33 cellular contexts compared by ENCODE assay signal in the genomic region with DNA sequence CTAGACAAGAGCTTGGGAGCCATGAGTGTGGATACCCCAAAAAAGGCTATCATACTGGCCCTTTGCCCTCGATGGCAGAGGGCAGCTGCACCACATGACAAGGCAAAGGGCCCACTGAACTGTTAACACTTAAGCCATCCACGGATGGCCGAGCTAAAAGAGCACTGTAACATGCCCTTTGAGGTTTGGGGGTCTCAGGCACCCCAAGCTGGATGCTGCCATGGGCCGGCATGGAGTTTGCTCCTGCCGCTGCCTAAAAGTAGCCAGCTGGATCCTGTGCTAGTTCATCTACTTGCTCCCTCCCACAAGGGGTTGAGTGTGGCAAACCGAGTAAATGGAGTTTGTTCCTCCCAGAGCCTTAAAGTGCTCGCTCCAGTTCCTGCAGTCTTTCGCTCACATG.
"Had no signal": no experiment of that assay in that cellular context is flagged by ENCODE, and none has a peak within 500 bp of the region (broad histone marks: within the 10 kb centered on the region; RNA-seq: fewer than 3 reads in every experiment).

No MANE protein-coding gene starts in this region.

- H3K9me3 ChIP-seq: body of pancreas had no signal

- H3K36me3 Mint-ChIP-seq: activated CD4-positive, alpha-beta memory T cell treated with anti-CD3 and anti-CD28 coated beads for 36 hours; activated naive CD4-positive, alpha-beta T cell treated with anti-CD3 and anti-CD28 coated beads, Interleukin-2, amount 10 ng/mL, durations not matched to agents 7 days and 5 days; activated naive CD4-positive, alpha-beta T cell treated with anti-CD3 and anti-CD28 coated beads, Interleukin-2, amount 50 U/mL, for 24 hours; activated naive CD8-positive, alpha-beta T cell; activated naive CD8-positive, alpha-beta T cell treated with anti-CD3 and anti-CD28 coated beads, Interleukin-2, amount 10 ng/mL, durations not matched to agents 7 days and 5 days had no signal

- DNase-seq: activated B cell treated with CpG ODN at 0.5 μM for 24 hours; activated CD4-positive, alpha-beta memory T cell treated with anti-CD3 and anti-CD28 coated beads for 36 hours; activated CD4-positive, alpha-beta T cell treated with anti-CD3 and anti-CD28 coated beads for 4 hours; activated CD4-positive, alpha-beta T cell treated with anti-CD3 and anti-CD28 coated beads, Interleukin-2, amount 10 ng/mL, durations not matched to agents 7 days and 5 days; activated CD4-positive, CD25-positive, alpha-beta regulatory T cell treated with anti-CD3 and anti-CD28 coated beads, Interleukin-2, amount 50 U/mL, for 72 hours; activated CD8-positive, alpha-beta memory T cell treated with anti-CD3 and anti-CD28 coated beads, Interleukin-2, amount 50 U/mL, for 4 hours; activated CD8-positive, alpha-beta T cell treated with anti-CD3 and anti-CD28 coated beads for 36 hours; activated effector memory CD4-positive, alpha-beta T cell treated with Interleukin-2 at 50 U/mL for 16 hours; activated gamma-delta T cell; activated naive CD4-positive, alpha-beta T cell treated with anti-CD3 and anti-CD28 coated beads, Interleukin-2, amount 10 ng/mL, durations not matched to agents 7 days and 5 days; activated naive CD4-positive, alpha-beta T cell treated with Interleukin-2 at 50 U/mL for 16 hours; activated naive CD8-positive, alpha-beta T cell treated with anti-CD3 and anti-CD28 coated beads, Interleukin-2, amount 10 ng/mL, durations not matched to agents 7 days and 5 days; activated naive CD8-positive, alpha-beta T cell treated with anti-CD3 and anti-CD28 coated beads, Interleukin-2, amount 50 U/mL, for 24 hours; activated T-cell treated with anti-CD3 and anti-CD28 coated beads for 4 hours; activated T-cell treated with anti-CD3 and anti-CD28 coated beads, Interleukin-2, amount 50 U/mL, for 1 hour; activated T-cell treated with anti-CD3 and anti-CD28 coated beads, Interleukin-2, amount 50 U/mL, for 48 hours; amygdala; anterior cingulate cortex; body of pancreas; brain microvascular endothelial cell; central memory CD4-positive, alpha-beta T cell; T-helper 1 cell; T-helper 2 cell; T-helper 9 cell had no signal

- H3K4me1 Mint-ChIP-seq: activated B cell treated with CpG ODN at 0.5 μM for 24 hours; activated CD4-positive, alpha-beta T cell treated with anti-CD3 and anti-CD28 coated beads, Interleukin-2, amount 10 ng/mL, durations not matched to agents 7 days and 5 days; activated naive CD4-positive, alpha-beta T cell treated with anti-CD3 and anti-CD28 coated beads, Interleukin-2, amount 10 ng/mL, durations not matched to agents 7 days and 5 days; activated naive CD4-positive, alpha-beta T cell treated with anti-CD3 and anti-CD28 coated beads, Interleukin-2, amount 50 U/mL, for 24 hours; activated naive CD8-positive, alpha-beta T cell treated with anti-CD3 and anti-CD28 coated beads, Interleukin-2, amount 10 ng/mL, durations not matched to agents 7 days and 5 days; activated naive CD8-positive, alpha-beta T cell treated with anti-CD3 and anti-CD28 coated beads, Interleukin-2, amount 50 U/mL, for 24 hours had no signal

- H3K4me3 Mint-ChIP-seq: activated B cell treated with CpG ODN at 0.5 μM for 24 hours; activated CD4-positive, alpha-beta memory T cell treated with anti-CD3 and anti-CD28 coated beads for 36 hours; activated CD4-positive, alpha-beta T cell treated with anti-CD3 and anti-CD28 coated beads, Interleukin-2, amount 10 ng/mL, durations not matched to agents 7 days and 5 days; activated CD8-positive, alpha-beta T cell treated with anti-CD3 and anti-CD28 coated beads for 36 hours; activated naive CD4-positive, alpha-beta T cell treated with anti-CD3 and anti-CD28 coated beads, Interleukin-2, amount 10 ng/mL, durations not matched to agents 7 days and 5 days; activated naive CD4-positive, alpha-beta T cell treated with anti-CD3 and anti-CD28 coated beads, Interleukin-2, amount 50 U/mL, for 24 hours; activated naive CD8-positive, alpha-beta T cell; activated naive CD8-positive, alpha-beta T cell treated with anti-CD3 and anti-CD28 coated beads, Interleukin-2, amount 10 ng/mL, durations not matched to agents 7 days and 5 days; activated naive CD8-positive, alpha-beta T cell treated with anti-CD3 and anti-CD28 coated beads, Interleukin-2, amount 50 U/mL, for 24 hours; T-helper 1 cell treated with Interleukin-12 subunit alpha and Interleukin-12 subunit beta and Interleukin-4 antibody, amounts not matched to agents 30 μg/mL and 1 μg/mL, for 36 hours; T-helper 2 cell treated with Interferon-gamma antibody and Interleukin-4, amounts not matched to agents 5 μg/mL and 100 μg/mL, for 36 hours had no signal

- H3K27me3 Mint-ChIP-seq: activated B cell treated with CpG ODN at 0.5 μM for 24 hours; activated CD4-positive, alpha-beta memory T cell treated with anti-CD3 and anti-CD28 coated beads for 36 hours; activated CD4-positive, alpha-beta T cell treated with anti-CD3 and anti-CD28 coated beads, Interleukin-2, amount 10 ng/mL, durations not matched to agents 7 days and 5 days; activated CD8-positive, alpha-beta T cell treated with anti-CD3 and anti-CD28 coated beads for 36 hours; activated naive CD4-positive, alpha-beta T cell treated with anti-CD3 and anti-CD28 coated beads, Interleukin-2, amount 10 ng/mL, durations not matched to agents 7 days and 5 days; activated naive CD4-positive, alpha-beta T cell treated with anti-CD3 and anti-CD28 coated beads, Interleukin-2, amount 50 U/mL, for 24 hours; activated naive CD8-positive, alpha-beta T cell; activated naive CD8-positive, alpha-beta T cell treated with anti-CD3 and anti-CD28 coated beads, Interleukin-2, amount 10 ng/mL, durations not matched to agents 7 days and 5 days; activated naive CD8-positive, alpha-beta T cell treated with anti-CD3 and anti-CD28 coated beads, Interleukin-2, amount 50 U/mL, for 24 hours had no signal

- H3K9me3 Mint-ChIP-seq: activated naive CD4-positive, alpha-beta T cell treated with anti-CD3 and anti-CD28 coated beads, Interleukin-2, amount 50 U/mL, for 24 hours had no signal

- H3K27ac ChIP-seq: body of pancreas, brain microvascular endothelial cell, breast epithelium, VCaP had no signal

- H3K27me3 ChIP-seq: body of pancreas, brain microvascular endothelial cell, breast epithelium had no signal

- H3K36me3 ChIP-seq: brain microvascular endothelial cell, breast epithelium had no signal

- H3K4me3 ChIP-seq: body of pancreas, breast epithelium had no signal

- H3K27ac Mint-ChIP-seq: activated B cell treated with CpG ODN at 0.5 μM for 24 hours; activated CD4-positive, alpha-beta memory T cell treated with anti-CD3 and anti-CD28 coated beads for 36 hours; activated CD4-positive, alpha-beta T cell treated with anti-CD3 and anti-CD28 coated beads, Interleukin-2, amount 10 ng/mL, durations not matched to agents 7 days and 5 days; activated CD8-positive, alpha-beta T cell treated with anti-CD3 and anti-CD28 coated beads for 36 hours; activated naive CD4-positive, alpha-beta T cell treated with anti-CD3 and anti-CD28 coated beads, Interleukin-2, amount 10 ng/mL, durations not matched to agents 7 days and 5 days; activated naive CD4-positive, alpha-beta T cell treated with anti-CD3 and anti-CD28 coated beads, Interleukin-2, amount 50 U/mL, for 24 hours; activated naive CD8-positive, alpha-beta T cell; activated naive CD8-positive, alpha-beta T cell treated with anti-CD3 and anti-CD28 coated beads, Interleukin-2, amount 10 ng/mL, durations not matched to agents 7 days and 5 days; activated naive CD8-positive, alpha-beta T cell treated with anti-CD3 and anti-CD28 coated beads, Interleukin-2, amount 50 U/mL, for 24 hours; activated T-helper 2 cell treated with anti-CD3 and anti-CD28 coated beads, Interferon-gamma antibody, Interleukin-2, Interleukin-4, amounts not matched to agents 10 μg/mL and 5 μg/mL and 100 μg/mL, durations not matched to agents 14 hours and 24 hours and 36 hours; T-helper 1 cell treated with Interleukin-12 subunit alpha and Interleukin-12 subunit beta and Interleukin-4 antibody, amounts not matched to agents 30 μg/mL and 1 μg/mL, for 36 hours; T-helper 2 cell treated with Interferon-gamma antibody and Interleukin-4, amounts not matched to agents 5 μg/mL and 100 μg/mL, for 36 hours had no signal

- H3K4me1 ChIP-seq: body of pancreas, breast epithelium had no signal

- FAIRE-seq: astrocyte, TTC549 had no signal

- ATAC-seq: activated CD8-positive, alpha-beta T cell treated with anti-CD3 and anti-CD28 coated beads for 36 hours; activated naive CD8-positive, alpha-beta T cell treated with anti-CD3 and anti-CD28 coated beads, Interleukin-2, amount 50 U/mL, for 24 hours; body of pancreas had no signal
